Comparison of ENCODE assay signal across 9 cellular contexts in genomic region chr16:87582221-87582965, GRCh38. TPM values are rescaled to one million over a fixed set of nuclear protein-coding genes. Genes with fewer than 3 reads are reported as not detected.
DNase-seq lines count a peak whose midpoint lies in the region; ATAC-seq and TF ChIP-seq lines count a peak whose summit lies in the region.
"Had no signal": no experiment of that assay in that cellular context is flagged by ENCODE, and none has a peak within 500 bp of the region (broad histone marks: within the 10 kb centered on the region; RNA-seq: fewer than 3 reads in every experiment).

No MANE protein-coding gene starts in this region.

- H3K27ac Mint-ChIP-seq in glutamatergic neuron (ENCODE audit: unreplicated experiment) (peak overlapping the region; percentile 34), osteocyte (ENCODE audit: unreplicated experiment) (peak overlapping the region; percentile 97)
- no peak overlapping the region for H3K27ac Mint-ChIP-seq in activated naive CD4-positive, alpha-beta T cell treated with anti-CD3 and anti-CD28 coated beads for 36 hours

- no peak for ATAC-seq in HG03045 (IDR thresholded peaks at IDR 0.05; ENCODE audit: unreplicated experiment)

- peaks cover 13% of the 10 kb centered on the region for H3K27me3 Mint-ChIP-seq in glutamatergic neuron (ENCODE audit: unreplicated experiment)
- H3K27me3 Mint-ChIP-seq in osteocyte (ENCODE audit: unreplicated experiment): peaks cover 2% of the 10 kb centered on the region
- H3K27me3 Mint-ChIP-seq in activated naive CD4-positive, alpha-beta T cell treated with anti-CD3 and anti-CD28 coated beads for 36 hours (ENCODE audit: low read depth): peaks cover 26% of the 10 kb centered on the region

- no peak for TF ChIP-seq CTCF in WI38 (IDR thresholded peaks at IDR 0.05; ENCODE audit: low read depth, low read length)
- TF ChIP-seq CTCF in glutamatergic neuron (IDR thresholded peaks at IDR 0.05; ENCODE audit: partially characterized antibody, unreplicated experiment): no peak
- no peak for TF ChIP-seq CTCF in osteocyte (IDR thresholded peaks at IDR 0.05)

- intact Hi-C loops in activated naive CD4-positive, alpha-beta T cell treated with anti-CD3 and anti-CD28 coated beads for 36 hours (cut with micrococcal nuclease): no loop called here

- peak overlapping the region; percentile 14 for H3K4me3 ChIP-seq in WI38 (ENCODE audit: low read depth, low read length)

- CTCF ChIA-PET in activated naive CD4-positive, alpha-beta T cell treated with anti-CD3 and anti-CD28 coated beads for 36 hours (lab: Charles Lee): interaction anchor here (0.7 kb wide), 1 partner anchor 54 kb away, joined by 3 read pairs; no protein-coding TSS in a partner anchor

- H3K4me1 Mint-ChIP-seq in glutamatergic neuron (ENCODE audit: low read depth, unreplicated experiment): peaks cover 16% of the 10 kb centered on the region
- H3K4me1 Mint-ChIP-seq in osteocyte (ENCODE audit: unreplicated experiment): peaks cover 60% of the 10 kb centered on the region
- no peaks in the 10 kb centered on the region for H3K4me1 Mint-ChIP-seq in activated naive CD4-positive, alpha-beta T cell treated with anti-CD3 and anti-CD28 coated beads for 36 hours (ENCODE audit: low read depth)

- H3K36me3 Mint-ChIP-seq in glutamatergic neuron (ENCODE audit: unreplicated experiment) (no peaks in the 10 kb centered on the region), osteocyte (ENCODE audit: unreplicated experiment) (no peaks in the 10 kb centered on the region)
- H3K36me3 Mint-ChIP-seq in activated naive CD4-positive, alpha-beta T cell treated with anti-CD3 and anti-CD28 coated beads for 36 hours (ENCODE audit: low read depth): no peaks in the 10 kb centered on the region

- no peaks in the 10 kb centered on the region for H3K9me3 Mint-ChIP-seq in glutamatergic neuron (ENCODE audit: unreplicated experiment)
- no peaks in the 10 kb centered on the region for H3K9me3 Mint-ChIP-seq in osteocyte (ENCODE audit: unreplicated experiment)
- H3K9me3 Mint-ChIP-seq in activated naive CD4-positive, alpha-beta T cell treated with anti-CD3 and anti-CD28 coated beads for 36 hours: no peaks in the 10 kb centered on the region

- DNase-seq in Ammon's horn (ENCODE audit: low spot score) (peak; percentile 50), glutamatergic neuron (peak; percentile 37), osteocyte (ENCODE audit: extremely low spot score, unreplicated experiment) (no peak), HPDE6-E6E7 (ENCODE audit: extremely low spot score) (no peak), hippocampal formation (lab: John Stamatoyannopoulos, UW) (no peak)
- DNase-seq in activated naive CD4-positive, alpha-beta T cell treated with anti-CD3 and anti-CD28 coated beads for 36 hours: no peak
- DNase-seq: NK-92 treated with Interleukin-12 subunit alpha and Interleukin-12 subunit beta, amount 100 ng/mL, for 24 hours had no signal

- no peak overlapping the region for H3K4me3 Mint-ChIP-seq in glutamatergic neuron (ENCODE audit: unreplicated experiment)
- H3K4me3 Mint-ChIP-seq in osteocyte (ENCODE audit: unreplicated experiment): peak overlapping the region; percentile 59
- H3K4me3 Mint-ChIP-seq in activated naive CD4-positive, alpha-beta T cell treated with anti-CD3 and anti-CD28 coated beads for 36 hours: no peak overlapping the region

RNA-seq across cellular contexts. Expression of gene JPH3, which starts 19.9 kb away (rescaled TPM):
- total RNA-seq in glutamatergic neuron (ENCODE audit: unreplicated experiment) (10.5 TPM), osteocyte (2.6 and 3.1 TPM in 2 replicates)
- under 1 TPM; 0.07 to 0.14 TPM for total RNA-seq in activated naive CD4-positive, alpha-beta T cell treated with anti-CD3 and anti-CD28 coated beads for 36 hours

Comparison
In these comparisons a context has a peak if more than half of its experiments do, and no peak if none do; other contexts are left out.
1. DNase-seq: peak in Ammon's horn (single experiment) and glutamatergic neuron (single experiment); none in osteocyte (single experiment), activated naive CD4-positive, alpha-beta T cell treated with anti-CD3 and anti-CD28 coated beads for 36 hours (single experiment), HPDE6-E6E7 (single experiment) and hippocampal formation (0 of 2).